18 cellular contexts compared by ENCODE assay signal in genomic region chr14:95468416-95469133, GRCh38. TPM values are rescaled to one million over a fixed set of nuclear protein-coding genes. Genes with fewer than 3 reads are reported as not detected.
A peak's percentile ranks its signal among the peaks of the same experiment; 100 is the strongest.
DNase-seq lines count a peak whose midpoint lies in the region; ATAC-seq and TF ChIP-seq lines count a peak whose summit lies in the region.
"Had no signal": no experiment of that assay in that cellular context is flagged by ENCODE, and none has a peak within 500 bp of the region (broad histone marks: within the 10 kb centered on the region; RNA-seq: fewer than 3 reads in every experiment).

No MANE protein-coding gene starts in this region.

- intact Hi-C loops in Right ventricle myocardium inferior (cut with DNase I) = no loop called here
- intact Hi-C loops in heart left ventricle (cut with DNase I) = loop anchor here in 1 of 10 donors (5.0 kb wide), 1 partner anchor 49 kb away; the partner anchor contains the start of gene SYNE3

- H3K9ac ChIP-seq in subcutaneous abdominal adipose tissue (ENCODE audit: low read length in 5 of 5) = peak overlapping the region in 2 of 5 donors; percentile 18 to 36

- H3K9me3 Mint-ChIP-seq in activated naive CD8-positive, alpha-beta T cell (ENCODE audit: low read depth) = no peaks in the 10 kb centered on the region
- H3K9me3 Mint-ChIP-seq in memory B cell (no peaks in the 10 kb centered on the region), immature natural killer cell (no peaks in the 10 kb centered on the region)
- H3K9me3 Mint-ChIP-seq: activated T-cell treated with anti-CD3 and anti-CD28 coated beads, Interleukin-2, amount 50 U/mL, for 4 hours had no signal

- TF ChIP-seq CTCF in heart left ventricle (IDR thresholded peaks at IDR 0.05) = no peak

- H3K27me3 ChIP-seq in heart left ventricle (no peaks in the 10 kb centered on the region), subcutaneous abdominal adipose tissue (ENCODE audit: control insufficient read depth in 5 of 5, insufficient read depth in 4 of 5, low read length in 5 of 5) (no peaks in the 10 kb centered on the region)
- H3K27me3 ChIP-seq: MG63, testis had no signal

- peaks cover 52% of the 10 kb centered on the region for H3K4me1 Mint-ChIP-seq in activated naive CD8-positive, alpha-beta T cell (ENCODE audit: low read depth)
- H3K4me1 Mint-ChIP-seq in memory B cell (peaks cover 33% of the 10 kb centered on the region), immature natural killer cell (peaks cover 2 to 4% of the 10 kb centered on the region in 2 donors)

- H3K36me3 ChIP-seq in heart left ventricle (peaks cover 0 to 82% (median 7%) of the 10 kb centered on the region in 9 donors), subcutaneous abdominal adipose tissue (ENCODE audit: control insufficient read depth in 5 of 5, insufficient read depth in 5 of 5, low read length in 5 of 5) (peaks cover 0 to 83% (median 55%) of the 10 kb centered on the region in 5 donors)
- H3K36me3 ChIP-seq: MG63 had no signal

- H3K4me3 ChIP-seq in heart left ventricle = no peak overlapping the region
- no peak overlapping the region for H3K4me3 ChIP-seq in subcutaneous abdominal adipose tissue (ENCODE audit: low read depth in 1 of 5, low read length in 5 of 5)
- H3K4me3 ChIP-seq: MG63, testis had no signal

- H3K36me3 Mint-ChIP-seq in activated naive CD8-positive, alpha-beta T cell = peaks cover 13% of the 10 kb centered on the region
- H3K36me3 Mint-ChIP-seq in memory B cell (peaks cover 38% of the 10 kb centered on the region), immature natural killer cell (peaks cover 16 to 24% (median 22%) of the 10 kb centered on the region in 3 donors)

- peak overlapping the region; percentile 76 for H3K27ac Mint-ChIP-seq in activated naive CD8-positive, alpha-beta T cell
- peak overlapping the region; percentile 64 for H3K27ac Mint-ChIP-seq in memory B cell
- peak overlapping the region in 1 of 6 donors; percentile 46 for H3K27ac Mint-ChIP-seq in immature natural killer cell

- no peak for TF ChIP-seq POLR2A in heart left ventricle (IDR thresholded peaks at IDR 0.05)

- H3K27ac ChIP-seq in heart left ventricle = peak overlapping the region in 4 of 12 donors; percentile 8 to 75 (median 58)
- H3K27ac ChIP-seq in subcutaneous abdominal adipose tissue (ENCODE audit: low read depth, low read length) = peak overlapping the region; percentile 90
- H3K27ac ChIP-seq: testis had no signal

- H3K4me1 ChIP-seq in heart left ventricle (peaks cover 2 to 71% (median 38%) of the 10 kb centered on the region in 12 donors), subcutaneous abdominal adipose tissue (ENCODE audit: control insufficient read depth in 5 of 5, insufficient read depth in 5 of 5, low read length in 5 of 5) (peaks cover 28 to 86% (median 73%) of the 10 kb centered on the region in 5 donors)

- peak; percentile 52 for ATAC-seq in Right ventricle myocardium inferior
- no peak for ATAC-seq in heart left ventricle
- no peak for ATAC-seq in memory B cell (ENCODE audit: low read depth)
- ATAC-seq: activated T-cell treated with anti-CD3 and anti-CD28 coated beads, Interleukin-2, amount 50 U/mL, for 4 hours; esophagus mucosa had no signal

- DNase-seq in Right ventricle myocardium inferior (ENCODE audit: missing footprints) (no peak), heart left ventricle (no peak), memory B cell (ENCODE audit: low spot score in 2 of 2) (no peak), amygdala (lab: John Stamatoyannopoulos, UW) (no peak), immature natural killer cell (no peak), NCI-H774 (lab: John Stamatoyannopoulos, UW) (no peak)
- DNase-seq: ACHN; activated CD4-positive, alpha-beta T cell treated with anti-CD3 and anti-CD28 coated beads for 1 hour; activated T-cell treated with anti-CD3 and anti-CD28 coated beads, Interleukin-2, amount 50 U/mL, for 4 hours; amniotic stem cell; MG63; NCI-H2081 treated with DMSO at 0.1 percent for 48 hours; NCI-H748 treated with DMSO at 0.1 percent for 48 hours; RPMI8226; testis had no signal

- 85 to 90% (median 86%) methylated on average over 4 of the region's 4 CpGs for WGBS in heart left ventricle, 4 donors

- H3K4me3 Mint-ChIP-seq in activated naive CD8-positive, alpha-beta T cell = no peak overlapping the region
- H3K4me3 Mint-ChIP-seq in memory B cell (no peak overlapping the region), immature natural killer cell (no peak overlapping the region)
- H3K4me3 Mint-ChIP-seq: activated T-cell treated with anti-CD3 and anti-CD28 coated beads, Interleukin-2, amount 50 U/mL, for 4 hours had no signal

- H3K27me3 Mint-ChIP-seq in activated naive CD8-positive, alpha-beta T cell = no peaks in the 10 kb centered on the region
- H3K27me3 Mint-ChIP-seq in memory B cell (no peaks in the 10 kb centered on the region), immature natural killer cell (ENCODE audit: low read depth in 3 of 3) (peaks cover 0 to 2% (median 0%) of the 10 kb centered on the region in 3 donors)

- H3K9me3 ChIP-seq in heart left ventricle (no peaks in the 10 kb centered on the region), subcutaneous abdominal adipose tissue (ENCODE audit: control insufficient read depth in 5 of 5, low read length in 5 of 5) (no peaks in the 10 kb centered on the region)
- H3K9me3 ChIP-seq: MG63, testis had no signal

RNA-seq across cellular contexts. Expression of gene SYNE3, which starts 47.9 kb away (rescaled TPM):
- 16.5 TPM for total RNA-seq in Right ventricle myocardium inferior
- total RNA-seq in heart left ventricle = 10 to 100 TPM in 5 of 9 donors, 1 to 10 TPM in 4; 6.2 to 16.9 (median 10.3) TPM
- 1 to 10 TPM; 3.1 to 3.9 TPM for polyA plus RNA-seq in heart left ventricle
- 1 to 10 TPM in 2 of 3 donors, not detected in 1; 1.0 to 1.4 TPM for polyA plus RNA-seq in immature natural killer cell
